In genomic region chr6:91198588-91199255, GRCh38 we compare ENCODE assay signal across 16 cellular contexts.
DNase-seq lines count a peak whose midpoint lies in the region; TF ChIP-seq lines count a peak whose summit lies in the region.
"Had no signal": no experiment of that assay in that cellular context is flagged by ENCODE, and none has a peak within 500 bp of the region (broad histone marks: within the 10 kb centered on the region; RNA-seq: fewer than 3 reads in every experiment).

No MANE protein-coding gene starts in this region.

- DNase-seq in NCI-H82 (lab: John Stamatoyannopoulos, UW) (peak; percentile 35), NCI-H82 treated with DMSO at 0.1 percent for 48 hours (lab: John Stamatoyannopoulos, UW; ENCODE audit: unreplicated experiment) (no peak), NCI-H226 (peak; percentile 52), choroid plexus epithelial cell (ENCODE audit: low read depth) (peak; percentile 19), retinal pigment epithelial cell (ENCODE audit: low read depth) (no peak), NCI-H2107 (lab: John Stamatoyannopoulos, UW) (no peak), superior temporal gyrus (ENCODE audit: extremely low spot score) (no peak), NCI-H146 treated with DMSO at 0.1 percent for 48 hours (lab: John Stamatoyannopoulos, UW; ENCODE audit: unreplicated experiment) (no peak)
- DNase-seq: C1 segment of cervical spinal cord, COR-L47, H9, NCI-H1048, NCI-H1694, Peyer's patch, SHP77 treated with DMSO at 0.1 percent for 48 hours had no signal

- H3K4me3 ChIP-seq in choroid plexus epithelial cell (ENCODE audit: low read depth, low read length), result no peak overlapping the region
- H3K4me3 ChIP-seq in retinal pigment epithelial cell (ENCODE audit: low read length), result no peak overlapping the region
- H3K4me3 ChIP-seq: K562, Peyer's patch had no signal

- TF ChIP-seq CTCF in choroid plexus epithelial cell (conservative IDR thresholded peaks at IDR 0.05; ENCODE audit: low read depth, low read length), result no peak
- peak; percentile 8 for TF ChIP-seq CTCF in retinal pigment epithelial cell (conservative IDR thresholded peaks at IDR 0.05; ENCODE audit: low read depth, low read length)

Comparison
In these comparisons a context has a peak if more than half of its experiments do, and no peak if none do; other contexts are left out.
1. DNase-seq: peak in NCI-H82 (single experiment), NCI-H226 (single experiment) and choroid plexus epithelial cell (single experiment); none in NCI-H82 treated with DMSO at 0.1 percent for 48 hours (single experiment), retinal pigment epithelial cell (single experiment), NCI-H2107 (single experiment), superior temporal gyrus (single experiment) and NCI-H146 treated with DMSO at 0.1 percent for 48 hours (single experiment).